In genomic region chr4:155930330-155930729, GRCh38 we compare ENCODE assay signal across 25 cellular contexts. TPM values are rescaled to one million over a fixed set of nuclear protein-coding genes. Genes with fewer than 3 reads are reported as not detected.
"Had no signal": no experiment of that assay in that cellular context is flagged by ENCODE, and none has a peak within 500 bp of the region (broad histone marks: within the 10 kb centered on the region; RNA-seq: fewer than 3 reads in every experiment).

No MANE protein-coding gene starts in this region.

- H3K27ac ChIP-seq: coronary artery, dorsolateral prefrontal cortex, esophagus muscularis mucosa, foreskin keratinocyte, gastroesophageal sphincter, heart right ventricle, left ventricle myocardium inferior, lower lobe of right lung had no signal

- H3K27me3 ChIP-seq: dorsolateral prefrontal cortex, esophagus muscularis mucosa, foreskin keratinocyte, gastroesophageal sphincter, heart right ventricle had no signal

- DNase-seq: dermis blood vessel endothelial cell; dorsolateral prefrontal cortex; effector CD4-positive, alpha-beta T cell; effector memory CD4-positive, alpha-beta T cell; foreskin keratinocyte; heart right ventricle; hippocampal formation; left cardiac atrium; left ventricle myocardium inferior; lower lobe of right lung; mesenchymal stem cell; mucosa of descending colon; naive B cell had no signal

- H3K9me3 ChIP-seq: esophagus muscularis mucosa, gastroesophageal sphincter, left ventricle myocardium inferior, lower lobe of right lung, mucosa of descending colon had no signal

- FAIRE-seq: colon, endothelial cell of umbilical vein, frontal cortex, islet of Langerhans, keratinocyte had no signal

- H3K4me3 ChIP-seq: coronary artery, dorsolateral prefrontal cortex, esophagus muscularis mucosa, gastroesophageal sphincter, heart right ventricle, left ventricle myocardium inferior, lower lobe of right lung, mucosa of descending colon had no signal

- H3K4me1 ChIP-seq: esophagus muscularis mucosa, foreskin keratinocyte, gastroesophageal sphincter, heart right ventricle, left ventricle myocardium inferior, lower lobe of right lung had no signal

- ATAC-seq: foreskin keratinocyte, gastroesophageal sphincter, heart right ventricle, left cardiac atrium, lower lobe of right lung, mucosa of descending colon had no signal

RNA-seq across cellular contexts. Expression of gene TDO2, which starts 26.8 kb away (rescaled TPM):
- total RNA-seq: dermis blood vessel endothelial cell, endothelial cell of umbilical vein, epithelial cell of proximal tubule, esophagus muscularis mucosa, foreskin keratinocyte, frontal cortex, kidney epithelial cell, left cardiac atrium, left ventricle myocardium inferior, lung microvascular endothelial cell, mesenteric fat pad had no signal
- polyA plus RNA-seq: endothelial cell of umbilical vein, foreskin keratinocyte, keratinocyte had no signal
